ENCODE assay signal across 34 cellular contexts in the genomic region with DNA sequence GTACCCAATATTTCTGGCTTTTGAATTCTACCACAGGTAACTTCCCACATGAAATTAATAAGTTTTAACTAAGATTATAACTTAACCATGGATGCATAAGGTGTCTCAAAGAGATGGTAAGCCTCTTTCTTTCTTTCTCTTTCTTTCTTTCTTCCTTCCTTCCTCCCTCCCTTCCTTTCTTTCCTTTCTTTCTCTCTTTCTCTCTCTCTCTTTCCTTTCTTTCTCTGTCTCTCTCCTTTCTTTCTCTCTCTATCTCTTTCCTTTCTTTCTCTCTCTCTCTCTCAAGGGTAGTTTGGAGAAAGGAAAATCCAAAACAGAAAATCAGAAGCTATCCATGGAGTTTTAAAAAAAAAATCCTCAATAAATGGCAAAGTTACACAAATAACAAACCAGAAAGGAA.
"Had no signal": no experiment of that assay in that cellular context is flagged by ENCODE, and none has a peak within 500 bp of the region (broad histone marks: within the 10 kb centered on the region; RNA-seq: fewer than 3 reads in every experiment).

No MANE protein-coding gene starts in this region.

- H3K27ac ChIP-seq: KMS-11, PC-9, RWPE1, SJCRH30, SK-N-MC had no signal

- DNase-seq: Karpas-422, MG63, NCI-H1048, NCI-H1092 treated with DMSO at 0.1 percent for 48 hours, NCI-H1105 treated with DMSO at 0.1 percent for 48 hours, NCI-H1417, NCI-H1436, NCI-H146, NCI-H1694, NCI-H187, NCI-H1930, NCI-H2029 treated with DMSO at 0.1 percent for 48 hours, NCI-H2081 treated with DMSO at 0.1 percent for 48 hours, NCI-H2107, NCI-H2171, NCI-H226, NCI-H446 treated with DMSO at 0.1 percent for 48 hours, NCI-H510A, NCI-H524, NCI-H526, NCI-H69, NCI-H748 treated with DMSO at 0.1 percent for 48 hours, NCI-H82, PC-9, SHP77, SIG-M5, SJCRH30 had no signal

- H3K4me3 ChIP-seq: MG63, PC-9, SJCRH30, SK-N-MC had no signal

- H2AFZ ChIP-seq: PC-9 had no signal

- H3K36me3 ChIP-seq: MG63, SJCRH30 had no signal

- H3K4me1 ChIP-seq: SJCRH30 had no signal

- H3K4me2 ChIP-seq: KMS-11, PC-9 had no signal

- H3K27me3 ChIP-seq: MG63, SJCRH30 had no signal

- H3K9me3 ChIP-seq: MG63, SJCRH30 had no signal

- ATAC-seq: Panc1, Right ventricle myocardium inferior, SK-N-SH treated with all-trans-retinoic acid at 6 μM for 48 hours had no signal

- FAIRE-seq: RCC 7860 had no signal

- H3K9ac ChIP-seq: KMS-11 had no signal
